Comparison of ENCODE assay signal across 1 cellular context in the genomic region with DNA sequence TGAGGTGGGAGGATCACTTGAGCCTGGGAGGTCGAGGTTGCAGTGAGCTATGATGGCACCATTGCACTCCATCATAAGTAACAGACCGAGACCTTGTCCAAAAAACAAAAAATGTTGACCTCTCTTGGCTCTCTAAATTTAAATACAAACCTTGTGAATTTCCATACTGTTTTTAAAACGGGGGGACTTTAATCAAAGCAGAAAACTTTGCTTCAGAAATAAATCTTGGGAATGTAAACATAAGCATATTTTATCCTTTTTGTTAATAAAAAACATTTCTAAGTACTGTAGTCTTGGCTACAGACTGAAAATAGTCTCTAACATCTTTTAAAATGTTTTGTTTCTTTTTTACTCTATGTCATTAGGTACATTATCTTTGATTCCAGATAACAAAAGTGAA.
TF ChIP-seq lines count a peak whose summit lies in the region.

No MANE protein-coding gene starts in this region.

TF ChIP-seq in HepG2, 621 proteins besides CTCF, POLR2A, EP300 and RAD21 (continued from another document):
- TF ChIP-seq ZNF441 (CRISPR knock-in tag; IDR thresholded peaks at IDR 0.05; ENCODE audit: borderline replicate concordance) (no peak), ETV5 (CRISPR knock-in tag; IDR thresholded peaks at IDR 0.05; ENCODE audit: borderline replicate concordance) (no peak), MYC (CRISPR knock-in tag; IDR thresholded peaks at IDR 0.05; ENCODE audit: borderline replicate concordance) (no peak), TAF1 (CRISPR knock-in tag; IDR thresholded peaks at IDR 0.05) (no peak), AHR (CRISPR knock-in tag; IDR thresholded peaks at IDR 0.05) (no peak)
- TF ChIP-seq, protein P1, sequence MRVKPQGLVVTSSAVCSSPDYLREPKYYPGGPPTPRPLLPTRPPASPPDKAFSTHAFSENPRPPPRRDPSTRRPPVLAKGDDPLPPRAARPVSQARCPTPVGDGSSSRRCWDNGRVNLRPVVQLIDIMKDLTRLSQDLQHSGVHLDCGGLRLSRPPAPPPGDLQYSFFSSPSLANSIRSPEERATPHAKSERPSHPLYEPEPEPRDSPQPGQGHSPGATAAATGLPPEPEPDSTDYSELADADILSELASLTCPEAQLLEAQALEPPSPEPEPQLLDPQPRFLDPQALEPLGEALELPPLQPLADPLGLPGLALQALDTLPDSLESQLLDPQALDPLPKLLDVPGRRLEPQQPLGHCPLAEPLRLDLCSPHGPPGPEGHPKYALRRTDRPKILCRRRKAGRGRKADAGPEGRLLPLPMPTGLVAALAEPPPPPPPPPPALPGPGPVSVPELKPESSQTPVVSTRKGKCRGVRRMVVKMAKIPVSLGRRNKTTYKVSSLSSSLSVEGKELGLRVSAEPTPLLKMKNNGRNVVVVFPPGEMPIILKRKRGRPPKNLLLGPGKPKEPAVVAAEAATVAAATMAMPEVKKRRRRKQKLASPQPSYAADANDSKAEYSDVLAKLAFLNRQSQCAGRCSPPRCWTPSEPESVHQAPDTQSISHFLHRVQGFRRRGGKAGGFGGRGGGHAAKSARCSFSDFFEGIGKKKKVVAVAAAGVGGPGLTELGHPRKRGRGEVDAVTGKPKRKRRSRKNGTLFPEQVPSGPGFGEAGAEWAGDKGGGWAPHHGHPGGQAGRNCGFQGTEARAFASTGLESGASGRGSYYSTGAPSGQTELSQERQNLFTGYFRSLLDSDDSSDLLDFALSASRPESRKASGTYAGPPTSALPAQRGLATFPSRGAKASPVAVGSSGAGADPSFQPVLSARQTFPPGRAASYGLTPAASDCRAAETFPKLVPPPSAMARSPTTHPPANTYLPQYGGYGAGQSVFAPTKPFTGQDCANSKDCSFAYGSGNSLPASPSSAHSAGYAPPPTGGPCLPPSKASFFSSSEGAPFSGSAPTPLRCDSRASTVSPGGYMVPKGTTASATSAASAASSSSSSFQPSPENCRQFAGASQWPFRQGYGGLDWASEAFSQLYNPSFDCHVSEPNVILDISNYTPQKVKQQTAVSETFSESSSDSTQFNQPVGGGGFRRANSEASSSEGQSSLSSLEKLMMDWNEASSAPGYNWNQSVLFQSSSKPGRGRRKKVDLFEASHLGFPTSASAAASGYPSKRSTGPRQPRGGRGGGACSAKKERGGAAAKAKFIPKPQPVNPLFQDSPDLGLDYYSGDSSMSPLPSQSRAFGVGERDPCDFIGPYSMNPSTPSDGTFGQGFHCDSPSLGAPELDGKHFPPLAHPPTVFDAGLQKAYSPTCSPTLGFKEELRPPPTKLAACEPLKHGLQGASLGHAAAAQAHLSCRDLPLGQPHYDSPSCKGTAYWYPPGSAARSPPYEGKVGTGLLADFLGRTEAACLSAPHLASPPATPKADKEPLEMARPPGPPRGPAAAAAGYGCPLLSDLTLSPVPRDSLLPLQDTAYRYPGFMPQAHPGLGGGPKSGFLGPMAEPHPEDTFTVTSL (CRISPR knock-in tag; IDR thresholded peaks at IDR 0.05; ENCODE audit: borderline replicate concordance) = no peak
- TF ChIP-seq, protein P2, sequence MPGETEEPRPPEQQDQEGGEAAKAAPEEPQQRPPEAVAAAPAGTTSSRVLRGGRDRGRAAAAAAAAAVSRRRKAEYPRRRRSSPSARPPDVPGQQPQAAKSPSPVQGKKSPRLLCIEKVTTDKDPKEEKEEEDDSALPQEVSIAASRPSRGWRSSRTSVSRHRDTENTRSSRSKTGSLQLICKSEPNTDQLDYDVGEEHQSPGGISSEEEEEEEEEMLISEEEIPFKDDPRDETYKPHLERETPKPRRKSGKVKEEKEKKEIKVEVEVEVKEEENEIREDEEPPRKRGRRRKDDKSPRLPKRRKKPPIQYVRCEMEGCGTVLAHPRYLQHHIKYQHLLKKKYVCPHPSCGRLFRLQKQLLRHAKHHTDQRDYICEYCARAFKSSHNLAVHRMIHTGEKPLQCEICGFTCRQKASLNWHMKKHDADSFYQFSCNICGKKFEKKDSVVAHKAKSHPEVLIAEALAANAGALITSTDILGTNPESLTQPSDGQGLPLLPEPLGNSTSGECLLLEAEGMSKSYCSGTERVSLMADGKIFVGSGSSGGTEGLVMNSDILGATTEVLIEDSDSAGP (CRISPR knock-in tag; IDR thresholded peaks at IDR 0.05; ENCODE audit: borderline replicate concordance) = no peak
